In genomic region chr1:34342334-34342733, GRCh38 we compare ENCODE assay signal across 21 cellular contexts.
"Had no signal": no experiment of that assay in that cellular context is flagged by ENCODE, and none has a peak within 500 bp of the region (broad histone marks: within the 10 kb centered on the region; RNA-seq: fewer than 3 reads in every experiment).

No MANE protein-coding gene starts in this region.

- H3K36me3 ChIP-seq: cardiac muscle cell, heart right ventricle, right lobe of liver, tibial nerve had no signal

- H3K4me1 ChIP-seq: body of pancreas, heart right ventricle, right lobe of liver, tibial nerve had no signal

- ATAC-seq: body of pancreas; heart right ventricle; left cardiac atrium; mucosa of descending colon; right lobe of liver; stimulated activated effector memory CD8-positive, alpha-beta T cell treated with anti-CD3 and anti-CD28 coated beads, Interleukin-12 subunit alpha, Interleukin-12 subunit beta, amount 100 ng/mL, for 72 hours; stimulated activated naive CD8-positive, alpha-beta T cell treated with anti-CD3 and anti-CD28 coated beads, Interleukin-15, amount 100 ng/mL, for 72 hours; WTC11 had no signal

- H3K27me3 ChIP-seq: body of pancreas, right lobe of liver, tibial nerve had no signal

- H3K27ac ChIP-seq: body of pancreas, cardiac muscle cell, heart right ventricle, right lobe of liver, tibial nerve had no signal

- H3K4me3 ChIP-seq: body of pancreas, cardiac muscle cell, heart right ventricle, mucosa of descending colon, right lobe of liver, tibial nerve had no signal

- DNase-seq: activated gamma-delta T cell treated with Interleukin-2 at 50 U/mL for 16 hours; activated T-cell treated with anti-CD3 and anti-CD28 coated beads, Interleukin-2, amount 50 U/mL, for 1 hour; anterior cingulate cortex; body of pancreas; cortex of kidney; foreskin fibroblast; heart right ventricle; islet precursor cell; left cardiac atrium; mesenchymal stem cell; mucosa of descending colon; nephron progenitor cell; occipital lobe; right lobe of liver; small intestine; stimulated activated CD4-positive, alpha-beta T cell treated with anti-CD3 and anti-CD28 coated beads, Interleukin-2, amount 100 ng/mL, for 24 hours; stimulated activated naive CD8-positive, alpha-beta T cell treated with anti-CD3 and anti-CD28 coated beads, Interleukin-15, amount 100 ng/mL, for 72 hours had no signal

- H3K9me3 ChIP-seq: body of pancreas, heart right ventricle, mucosa of descending colon, right lobe of liver had no signal

- FAIRE-seq: small intestine had no signal
